In genomic region chr1:22275626-22276395, GRCh38 we compare ENCODE assay signal across 8 cellular contexts.
A peak's percentile ranks its signal among the peaks of the same experiment; 100 is the strongest.
DNase-seq lines count a peak whose midpoint lies in the region; ATAC-seq and TF ChIP-seq lines count a peak whose summit lies in the region.

No MANE protein-coding gene starts in this region.

- H3K27ac ChIP-seq in thoracic aorta, result no peak overlapping the region

- TF ChIP-seq CTCF in epithelial cell of esophagus (IDR thresholded peaks at IDR 0.05; ENCODE audit: insufficient read depth, low read depth, low read length, missing control alignments), result peak; percentile 88
- TF ChIP-seq CTCF in thoracic aorta (IDR thresholded peaks at IDR 0.05), result peak; percentile 69

- no peaks in the 10 kb centered on the region for H3K4me1 ChIP-seq in thoracic aorta (ENCODE audit: control insufficient read depth in 1 of 2, low read depth in 2 of 2)

- H3K27me3 ChIP-seq in thoracic aorta (replicated peaks; ENCODE audit: insufficient read depth), result no peaks in the 10 kb centered on the region

- DNase-seq in NCI-H2171 treated with DMSO at 0.1 percent for 48 hours (lab: John Stamatoyannopoulos, UW) (peak; percentile 21), NCI-H2171 (lab: John Stamatoyannopoulos, UW) (no peak), NCI-H2227 (lab: John Stamatoyannopoulos, UW; ENCODE audit: unreplicated experiment) (peak; percentile 60), epithelial cell of esophagus (ENCODE audit: low read depth) (peak; percentile 70), mucosa of gallbladder (ENCODE audit: low spot score) (peak; percentile 60), thoracic aorta (ENCODE audit: low spot score) (no peak)
- peak; percentile 11 to 13 for DNase-seq in activated CD4-positive, alpha-beta T cell treated with anti-CD3 and anti-CD28 coated beads, Interleukin-2, amount 50 U/mL, for 24 hours (ENCODE audit: low read depth in 1 of 2, low spot score in 1 of 2)

- no peak for ATAC-seq in thoracic aorta (ENCODE audit: insufficient number of reproducible peaks, low FRiP score, low read depth)
- no peak for ATAC-seq in GM18517 (IDR thresholded peaks at IDR 0.05; ENCODE audit: unreplicated experiment)

- H3K9me3 ChIP-seq in thoracic aorta, result peaks cover 4% of the 10 kb centered on the region

- H3K4me3 ChIP-seq in epithelial cell of esophagus (ENCODE audit: low read length) (no peak overlapping the region), thoracic aorta (no peak overlapping the region)

- H3K36me3 ChIP-seq in thoracic aorta, result no peaks in the 10 kb centered on the region

Comparison
In these comparisons a context has a peak if more than half of its experiments do, and no peak if none do; other contexts are left out.
1. DNase-seq: peak in NCI-H2171 treated with DMSO at 0.1 percent for 48 hours (single experiment), NCI-H2227 (single experiment), activated CD4-positive, alpha-beta T cell treated with anti-CD3 and anti-CD28 coated beads, Interleukin-2, amount 50 U/mL, for 24 hours (2 of 2), epithelial cell of esophagus (single experiment) and mucosa of gallbladder (single experiment); none in NCI-H2171 (single experiment) and thoracic aorta (single experiment).